Comparison of ENCODE assay signal across 9 cellular contexts in genomic region chr1:12344611-12345299, GRCh38.
DNase-seq lines count a peak whose midpoint lies in the region; ATAC-seq, FAIRE-seq and TF ChIP-seq lines count a peak whose summit lies in the region.
"Had no signal": no experiment of that assay in that cellular context is flagged by ENCODE, and none has a peak within 500 bp of the region (broad histone marks: within the 10 kb centered on the region; RNA-seq: fewer than 3 reads in every experiment).

No MANE protein-coding gene starts in this region.

- peaks cover 46% of the 10 kb centered on the region for H3K4me1 Mint-ChIP-seq in T-helper 17 cell

- no peaks in the 10 kb centered on the region for H3K27me3 ChIP-seq in skeletal muscle tissue (ENCODE audit: control insufficient read depth in 3 of 3, insufficient read depth in 3 of 3, low read length in 3 of 3)
- H3K27me3 ChIP-seq in PC-9 (ENCODE audit: insufficient read depth, low read depth): no peaks in the 10 kb centered on the region

- peak overlapping the region in 2 of 3 donors; percentile 33 to 59 for H3K9ac ChIP-seq in skeletal muscle tissue (ENCODE audit: low read depth in 1 of 3, low read length in 3 of 3)

- DNase-seq in GM12892 (ENCODE audit: insufficient read length) (no peak), T-helper 17 cell (no peak), fibroblast of mammary gland (ENCODE audit: low read depth) (peak; percentile 21), PC-9 (no peak), RKO (ENCODE audit: low spot score) (no peak)
- DNase-seq in activated CD8-positive, alpha-beta memory T cell treated with anti-CD3 and anti-CD28 coated beads, Interleukin-2, amount 50 U/mL, for 4 hours: no peak

- ATAC-seq in T-helper 17 cell: peak; percentile 56
- no peak for ATAC-seq in GM19023 (IDR thresholded peaks at IDR 0.05; ENCODE audit: unreplicated experiment)

- TF ChIP-seq CTCF in fibroblast of mammary gland (conservative IDR thresholded peaks at IDR 0.05; ENCODE audit: control insufficient read depth, insufficient read depth, low read depth, low read length) (no peak), PC-9 (conservative IDR thresholded peaks at IDR 0.05) (no peak)

- H3K9me3 ChIP-seq in T-helper 17 cell (ENCODE audit: control insufficient read depth, low read length, poor library complexity, severe bottlenecking) (no peaks in the 10 kb centered on the region), skeletal muscle tissue (ENCODE audit: control insufficient read depth in 3 of 3, low read length in 3 of 3) (no peaks in the 10 kb centered on the region), PC-9 (ENCODE audit: insufficient read depth, low read depth) (no peaks in the 10 kb centered on the region)

- H2AFZ ChIP-seq in PC-9: no peak overlapping the region

- peaks cover 6% of the 10 kb centered on the region for H3K36me3 Mint-ChIP-seq in T-helper 17 cell (ENCODE audit: low read depth)

- FAIRE-seq in GM12892 (lab: Jason Lieb, UNC): peak; percentile 24
- FAIRE-seq: keratinocyte had no signal

- peak overlapping the region; percentile 59 for H3K27ac ChIP-seq in skeletal muscle tissue (ENCODE audit: low read depth, low read length)
- no peak overlapping the region for H3K27ac ChIP-seq in PC-9

- no peaks in the 10 kb centered on the region for H3K79me2 ChIP-seq in PC-9 (ENCODE audit: low read depth)

- H3K9me2 ChIP-seq in PC-9 (ENCODE audit: insufficient read depth): no peaks in the 10 kb centered on the region

- no peak for TF ChIP-seq POLR2A in GM12892 (IDR thresholded peaks at IDR 0.05; ENCODE audit: low read depth, low read length)

- peak overlapping the region; percentile 76 for H3K4me3 Mint-ChIP-seq in T-helper 17 cell

- H3K4me3 ChIP-seq in fibroblast of mammary gland (ENCODE audit: control insufficient read depth, low read depth, low read length) (no peak overlapping the region), skeletal muscle tissue (ENCODE audit: low read length in 3 of 3) (peak overlapping the region; percentile 0 to 32 (median 8)), PC-9 (no peak overlapping the region)

- peaks cover 23 to 34% (median 24%) of the 10 kb centered on the region in 3 donors for H3K4me1 ChIP-seq in skeletal muscle tissue (ENCODE audit: control insufficient read depth in 3 of 3, insufficient read depth in 3 of 3, low read length in 3 of 3)
- no peaks in the 10 kb centered on the region for H3K4me1 ChIP-seq in PC-9 (replicated peaks; ENCODE audit: insufficient read depth)

- no peaks in the 10 kb centered on the region for H3K27me3 Mint-ChIP-seq in T-helper 17 cell

- POLR2A ChIA-PET in PC-9 (lab: Charles Lee; ENCODE audit: unreplicated experiment): no interaction called here

- CTCF ChIA-PET in PC-9 (lab: Charles Lee): no interaction called here

- H3K4me2 ChIP-seq in PC-9: no peak overlapping the region

- BruUV-seq in PC-9 (replicated peaks; lab: Mats Ljungman, UMichigan): no TSS peak

- H4K20me1 ChIP-seq in PC-9 (ENCODE audit: insufficient read depth): no peaks in the 10 kb centered on the region

- H3K27ac Mint-ChIP-seq in T-helper 17 cell: peak overlapping the region; percentile 98

- peaks cover 20 to 44% (median 40%) of the 10 kb centered on the region in 3 donors for H3K36me3 ChIP-seq in skeletal muscle tissue (ENCODE audit: control insufficient read depth in 3 of 3, insufficient read depth in 3 of 3, low read length in 3 of 3)
- 0 out of 2 replicates have a peak, but pooled peaks cover 9% of the 10 kb centered on the region for H3K36me3 ChIP-seq in PC-9 (ENCODE audit: low read depth)

- no peaks in the 10 kb centered on the region for H3F3A ChIP-seq in PC-9 (ENCODE audit: insufficient read depth, low read depth)

- intact Hi-C loops in PC-9 (cut with micrococcal nuclease; ENCODE audit: unreplicated experiment): no loop called here

Comparison
In these comparisons a context has a peak if more than half of its experiments do, and no peak if none do; other contexts are left out.
1. H3K4me3 ChIP-seq: peak in skeletal muscle tissue (3 of 3); none in fibroblast of mammary gland (single experiment) and PC-9 (single experiment).